ENCODE assay signal across 14 cellular contexts in genomic region chr22:46362221-46362933, GRCh38. TPM values are rescaled to one million over a fixed set of nuclear protein-coding genes. Genes with fewer than 3 reads are reported as not detected.
A peak's percentile ranks its signal among the peaks of the same experiment; 100 is the strongest.
DNase-seq lines count a peak whose midpoint lies in the region; ATAC-seq, FAIRE-seq and TF ChIP-seq lines count a peak whose summit lies in the region.
"Had no signal": no experiment of that assay in that cellular context is flagged by ENCODE, and none has a peak within 500 bp of the region (broad histone marks: within the 10 kb centered on the region; RNA-seq: fewer than 3 reads in every experiment).

No MANE protein-coding gene starts in this region.

- no peak for TF ChIP-seq POLR2A in HepG2 (IDR thresholded peaks at IDR 0.05; ENCODE audit: insufficient read depth in 1 of 2, low read depth in 2 of 2, low read length in 2 of 2)

- CTCF ChIA-PET in HepG2 (lab: Yijun Ruan, JAX; ENCODE audit: low intra/inter-chr PET ratio, low total read pairs), result no interaction called here

- no peak overlapping the region for H2AFZ ChIP-seq in HepG2 (ENCODE audit: low read length)

- TF ChIP-seq CTCF in HepG2 (CRISPR knock-in tag; IDR thresholded peaks at IDR 0.05), result peak; percentile 65
- TF ChIP-seq CTCF in type B pancreatic cell (conservative IDR thresholded peaks at IDR 0.05), result no peak
- no peak for TF ChIP-seq CTCF in dorsolateral prefrontal cortex (IDR thresholded peaks at IDR 0.05 in 54 of 56, conservative IDR thresholded peaks at IDR 0.05 in 2 of 56; ENCODE audit: low read depth in 1 of 56, partially characterized antibody in 56 of 56)

- H3K4me3 Mint-ChIP-seq in type B pancreatic cell, result no peak overlapping the region
- H3K4me3 Mint-ChIP-seq: neural crest cell had no signal

- TF ChIP-seq EP300 in HepG2 (IDR thresholded peaks at IDR 0.05; ENCODE audit: low read depth in 2 of 2, low read length in 2 of 2) (peak in 1 of 2 experiments; percentile 23; a peak in 1 of 4 replicates), HepG2 (CRISPR knock-in tag; IDR thresholded peaks at IDR 0.05; ENCODE audit: borderline replicate concordance) (no peak; the same call in 1 of the 2 replicates)

- peak; percentile 33 for TF ChIP-seq RAD21 in HepG2 (CRISPR knock-in tag; IDR thresholded peaks at IDR 0.05)

- H3K4me1 ChIP-seq in HepG2 (ENCODE audit: insufficient read depth, low read length), result peaks cover 26% of the 10 kb centered on the region
- H3K4me1 ChIP-seq: vagina had no signal

- H3K36me3 Mint-ChIP-seq in type B pancreatic cell, result peaks cover 7% of the 10 kb centered on the region

- BruUV-seq in HepG2 (replicated peaks; lab: Mats Ljungman, UMichigan), result no TSS peak

- DNase-seq in Right ventricle myocardium inferior (ENCODE audit: missing footprints), result peak; percentile 61
- DNase-seq in Right ventricle myocardium superior, result no peak
- DNase-seq in RPMI8226, result peak; percentile 81
- DNase-seq in HepG2 (ENCODE audit: low spot score), result peak; percentile 84
- DNase-seq in type B pancreatic cell (ENCODE audit: extremely low spot score, unreplicated experiment), result no peak
- no peak for DNase-seq in dorsolateral prefrontal cortex
- no peak for DNase-seq in DMS114 treated with DMSO at 0.1 percent for 48 hours (lab: John Stamatoyannopoulos, UW; ENCODE audit: unreplicated experiment)
- DNase-seq: activated gamma-delta T cell treated with Interleukin-2 at 50 U/mL for 16 hours; NK-92 treated with Interleukin-12 subunit alpha and Interleukin-12 subunit beta, amount 100 ng/mL, for 24 hours; stimulated activated naive CD4-positive, alpha-beta T cell treated with Interleukin-2 at 50 U/mL for 16 hours had no signal

- H3K9ac ChIP-seq in HepG2 (ENCODE audit: insufficient read depth, low read depth, low read length), result 0 out of 2 replicates have a peak overlapping the region, but pooled peaks have one; percentile 23

- H3K4me3 ChIP-seq in HepG2 (replicated peaks in 1 of 3; ENCODE audit: insufficient read depth in 1 of 3, low read depth in 2 of 3, low read length in 3 of 3) (peak overlapping the region in 2 of 3 experiments; percentile 13 to 41; a peak in 3 of 6 replicates), dorsolateral prefrontal cortex (peak overlapping the region in 2 of 59 donors; percentile 10 to 20)
- H3K4me3 ChIP-seq: vagina had no signal

- POLR2A ChIA-PET in HepG2 (lab: Yijun Ruan, JAX), result interaction anchor here (1.5 to 2.6 kb wide), 2 partner anchors 8 to 15 kb away, joined by 4 to 12 read pairs; no protein-coding TSS in a partner anchor

- intact Hi-C loops in Right ventricle myocardium inferior (cut with DNase I), result no loop called here
- intact Hi-C loops in Right ventricle myocardium superior (cut with DNase I), result no loop called here
- intact Hi-C loops in HepG2 (cut with micrococcal nuclease; ENCODE audit: unreplicated experiment), result no loop called here
- intact Hi-C loops in dorsolateral prefrontal cortex (cut with DNase I), result no loop called here

- no peaks in the 10 kb centered on the region for H3K79me2 ChIP-seq in HepG2 (ENCODE audit: insufficient read depth, low read length)

- peak; percentile 70 for FAIRE-seq in HepG2 (lab: Jason Lieb, UNC)
- FAIRE-seq: TTC549 had no signal

- H4K20me1 ChIP-seq in HepG2 (ENCODE audit: insufficient read depth, low read length), result no peaks in the 10 kb centered on the region

- H3K4me2 ChIP-seq in HepG2 (ENCODE audit: low read depth, low read length), result peak overlapping the region; percentile 61

- H3K4me1 Mint-ChIP-seq in type B pancreatic cell (ENCODE audit: unreplicated experiment), result peaks cover 3% of the 10 kb centered on the region
- H3K4me1 Mint-ChIP-seq: neural crest cell had no signal

- H3K27ac ChIP-seq in HepG2 (ENCODE audit: extremely low read length, insufficient read depth, low read length), result peak overlapping the region; percentile 56
- no peak overlapping the region for H3K27ac ChIP-seq in dorsolateral prefrontal cortex
- H3K27ac ChIP-seq: vagina had no signal

- no peaks in the 10 kb centered on the region; a peak in 1 of 5 replicates for H3K36me3 ChIP-seq in HepG2 (replicated peaks in 1 of 2; ENCODE audit: control insufficient read depth in 1 of 2, insufficient read depth in 2 of 2, low read length in 2 of 2)

- in situ Hi-C loops in HepG2 (cut with HindIII; ENCODE audit: extremely low pct_ligation_motif_present, low pct_unique_long_range_greater_than_20kb), result no loop called here

- no peaks in the 10 kb centered on the region for H3K9me3 ChIP-seq in HepG2 (ENCODE audit: low read length)
- H3K9me3 ChIP-seq: vagina had no signal

- ATAC-seq in Right ventricle myocardium inferior (no peak), Right ventricle myocardium superior (ENCODE audit: poor library complexity) (no peak), HepG2 (peak; percentile 84), GM19395 (IDR thresholded peaks at IDR 0.05; ENCODE audit: unreplicated experiment) (no peak)

- H3K27me3 ChIP-seq in HepG2 (ENCODE audit: control insufficient read depth in 1 of 2, insufficient read depth in 2 of 2, low read length in 2 of 2) (no peaks in the 10 kb centered on the region), dorsolateral prefrontal cortex (peaks cover 0 to 10% (median 0%) of the 10 kb centered on the region in 45 donors)
- H3K27me3 ChIP-seq: vagina had no signal

- no peaks in the 10 kb centered on the region for H3K27me3 Mint-ChIP-seq in type B pancreatic cell

- 7% methylated on average over 11 of the region's 24 CpGs for WGBS in HepG2 (ENCODE audit: low lambda C conversion rate)

- H3K27ac Mint-ChIP-seq in type B pancreatic cell, result peak overlapping the region; percentile 42

- H3K9me3 Mint-ChIP-seq in type B pancreatic cell, result no peaks in the 10 kb centered on the region
- H3K9me3 Mint-ChIP-seq: neural crest cell had no signal

TF ChIP-seq in HepG2, 621 proteins besides CTCF, POLR2A, EP300 and RAD21 (continues in another document):
- peak; percentile 69; the same call in 1 of the 2 replicates for TF ChIP-seq ZNF292 (CRISPR knock-in tag; IDR thresholded peaks at IDR 0.05; ENCODE audit: borderline replicate concordance, low read depth)
- TF ChIP-seq WIZ (CRISPR knock-in tag; IDR thresholded peaks at IDR 0.05), result 0 out of 2 replicates have a peak, but pooled peaks have one; percentile 11
- TF ChIP-seq ZNF558 (CRISPR knock-in tag; IDR thresholded peaks at IDR 0.05; ENCODE audit: borderline replicate concordance), result no peak
- no peak for TF ChIP-seq HINFP (CRISPR knock-in tag; IDR thresholded peaks at IDR 0.05; ENCODE audit: low read depth)
- no peak for TF ChIP-seq SALL2 (CRISPR knock-in tag; IDR thresholded peaks at IDR 0.05)
- TF ChIP-seq ATRX (CRISPR knock-in tag; IDR thresholded peaks at IDR 0.05; ENCODE audit: borderline replicate concordance), result no peak
- TF ChIP-seq PAWR (CRISPR knock-in tag; IDR thresholded peaks at IDR 0.05; ENCODE audit: borderline replicate concordance), result no peak
- TF ChIP-seq ZNF549 (CRISPR knock-in tag; IDR thresholded peaks at IDR 0.05), result no peak
- peak; percentile 63; the same call in 1 of the 2 replicates for TF ChIP-seq ARHGAP35 (CRISPR knock-in tag; IDR thresholded peaks at IDR 0.05; ENCODE audit: borderline replicate concordance)
- TF ChIP-seq ZBTB20 (CRISPR knock-in tag; IDR thresholded peaks at IDR 0.05; ENCODE audit: borderline replicate concordance, low read depth), result no peak
- TF ChIP-seq RXRB (CRISPR knock-in tag; IDR thresholded peaks at IDR 0.05; ENCODE audit: borderline replicate concordance), result peak; percentile 37

RNA-seq across cellular contexts. Expression of gene TRMU, which starts 26.9 kb away (rescaled TPM):
- total RNA-seq in Right ventricle myocardium inferior (42.2 TPM), Right ventricle myocardium superior (37.7 TPM), HepG2 (2016; rRNA removed; fragmentation: Illumina TruSeq; extraction: Trizol) (47.7 and 50.2 TPM in 2 replicates), type B pancreatic cell (ENCODE audit: low replicate concordance) (46.6 and 68.4 TPM in 2 replicates), dorsolateral prefrontal cortex (10 to 100 TPM; 28.6 to 91.0 (median 58.7) TPM)
- total RNA-seq in HepG2 (2016; cell fraction: cytosol; rRNA removed; fragmentation: Illumina TruSeq; extraction: Trizol; ENCODE audit: low read depth), result 18.2 and 23.3 TPM in 2 replicates
- 47.8 and 51.9 TPM in 2 replicates for total RNA-seq in HepG2 (2016; cell fraction: insoluble cytoplasmic fraction; rRNA removed; fragmentation: Illumina TruSeq; extraction: Trizol)
- total RNA-seq in HepG2 (2016; cell fraction: membrane; rRNA removed; fragmentation: Illumina TruSeq; extraction: Trizol), result 29.1 and 30.8 TPM in 2 replicates
- 60.2 and 64.2 TPM in 2 replicates for total RNA-seq in HepG2 (2016; cell fraction: nucleus; rRNA removed; fragmentation: Illumina TruSeq; extraction: Trizol)
- polyA plus RNA-seq in HepG2 (2011; rRNA removed), result 31.0 and 32.1 TPM in 2 replicates
- 19.1 and 26.5 TPM in 2 replicates for polyA plus RNA-seq in HepG2 (2011; cell fraction: cytosol; rRNA removed)
- 132 and 159 TPM in 2 replicates for polyA plus RNA-seq in HepG2 (2011; cell fraction: nucleus; rRNA removed)
- polyA plus RNA-seq in HepG2 (2012), result 26.7 and 28.6 TPM in 2 replicates
- polyA plus RNA-seq in HepG2 (2016; cell fraction: cytosol; fragmentation: Illumina TruSeq; extraction: Trizol; ENCODE audit: low read depth), result 8.9 and 10.9 TPM in 2 replicates
- 51.8 and 58.5 TPM in 2 replicates for polyA plus RNA-seq in HepG2 (2016; cell fraction: insoluble cytoplasmic fraction; fragmentation: Illumina TruSeq; extraction: Trizol; ENCODE audit: low read depth)
- 20.5 and 21.0 TPM in 2 replicates for polyA plus RNA-seq in HepG2 (2016; cell fraction: membrane; fragmentation: Illumina TruSeq; extraction: Trizol; ENCODE audit: low read depth)
- polyA plus RNA-seq in HepG2 (2016; cell fraction: nucleus; fragmentation: Illumina TruSeq; extraction: Trizol; ENCODE audit: insufficient read depth, low read depth), result 126 and 127 TPM in 2 replicates
- polyA minus RNA-seq in HepG2 (2011; rRNA and poly(A)+ RNA removed; ENCODE audit: low replicate concordance), result 36.9 and 68.5 TPM in 2 replicates
- polyA minus RNA-seq in HepG2 (2011; cell fraction: cytosol; rRNA and poly(A)+ RNA removed), result 9.8 and 12.0 TPM in 2 replicates
- 105 and 171 TPM in 2 replicates for polyA minus RNA-seq in HepG2 (2011; cell fraction: nucleus; rRNA and poly(A)+ RNA removed)

Comparison
In these comparisons a context has a peak if more than half of its experiments do, and no peak if none do; other contexts are left out.
1. DNase-seq: peak in Right ventricle myocardium inferior (single experiment), RPMI8226 (single experiment) and HepG2 (single experiment); none in Right ventricle myocardium superior (single experiment), type B pancreatic cell (single experiment), dorsolateral prefrontal cortex (0 of 10) and DMS114 treated with DMSO at 0.1 percent for 48 hours (single experiment).